Comparison of ENCODE assay signal across 22 cellular contexts in genomic region chr2:51065276-51065675, GRCh38. TPM values are rescaled to one million over a fixed set of nuclear protein-coding genes. Genes with fewer than 3 reads are reported as not detected.
DNase-seq lines count a peak whose midpoint lies in the region; TF ChIP-seq lines count a peak whose summit lies in the region.
"Had no signal": no experiment of that assay in that cellular context is flagged by ENCODE, and none has a peak within 500 bp of the region (broad histone marks: within the 10 kb centered on the region; RNA-seq: fewer than 3 reads in every experiment).

No MANE protein-coding gene starts in this region.

- H3K36me3 ChIP-seq in adipocyte (ENCODE audit: control insufficient read depth, insufficient read depth, low read length, severe bottlenecking) (no peaks in the 10 kb centered on the region), SK-N-SH (replicated peaks in 1 of 2; ENCODE audit: control insufficient read depth in 1 of 2, insufficient read depth in 2 of 2, low read length in 1 of 2) (no peaks in the 10 kb centered on the region)
- H3K36me3 ChIP-seq: Peyer's patch had no signal

- no peak overlapping the region for H3K4me2 ChIP-seq in SK-N-SH

- H3K9ac ChIP-seq in adipocyte (ENCODE audit: low read length) (no peak overlapping the region), SK-N-SH (no peak overlapping the region)

- no peaks in the 10 kb centered on the region for H3K4me1 ChIP-seq in adipocyte (ENCODE audit: control insufficient read depth, insufficient read depth, low read length)
- H3K4me1 ChIP-seq in SK-N-SH (ENCODE audit: control insufficient read depth in 1 of 2, insufficient read depth in 2 of 2, low read depth in 1 of 2, low read length in 1 of 2), result no peaks in the 10 kb centered on the region
- H3K4me1 ChIP-seq: Peyer's patch had no signal

- 31% methylated on average over 2 of the region's 2 CpGs for WGBS in SK-N-SH (ENCODE audit: low lambda C conversion rate)

- CTCF ChIA-PET in SK-N-SH (lab: Yijun Ruan, JAX), result no interaction called here

- no peaks in the 10 kb centered on the region for H3K9me2 ChIP-seq in SK-N-SH

- no peaks in the 10 kb centered on the region for H4K20me1 ChIP-seq in SK-N-SH (ENCODE audit: insufficient read depth)

- no peaks in the 10 kb centered on the region for H3K79me2 ChIP-seq in SK-N-SH (ENCODE audit: insufficient read depth)

- H3F3A ChIP-seq in SK-N-SH (replicated peaks; ENCODE audit: insufficient read depth), result no peaks in the 10 kb centered on the region

- no peak overlapping the region for H3K4me3 ChIP-seq in adipocyte (ENCODE audit: low read length)
- H3K4me3 ChIP-seq in SK-N-SH (ENCODE audit: low read depth in 2 of 2, low read length in 1 of 2), result no peak overlapping the region
- H3K4me3 ChIP-seq: Peyer's patch had no signal

- DNase-seq in NCI-H2196 (lab: John Stamatoyannopoulos, UW; ENCODE audit: unreplicated experiment) (peak; percentile 2), NCI-H2196 treated with DMSO at 0.1 percent for 48 hours (lab: John Stamatoyannopoulos, UW; ENCODE audit: unreplicated experiment) (no peak), adipocyte (ENCODE audit: low read depth) (peak; percentile 27), dedifferentiated amniotic fluid mesenchymal stem cell (ENCODE audit: extremely low spot score) (peak; percentile 17), SK-N-SH (no peak), NCI-H146 (lab: John Stamatoyannopoulos, UW) (no peak), NCI-H510A treated with DMSO at 0.1 percent for 48 hours (lab: John Stamatoyannopoulos, UW) (no peak), NCI-H2171 treated with DMSO at 0.1 percent for 48 hours (lab: John Stamatoyannopoulos, UW) (no peak)
- DNase-seq: 8988T, ACHN, DMS153, DND-41, Karpas-422, NCI-H1092 treated with DMSO at 0.1 percent for 48 hours, NCI-H1436, NCI-H1930, NCI-H446, NCI-H526, Peyer's patch, SHP77 treated with DMSO at 0.1 percent for 48 hours, SW 1271 had no signal

- POLR2A ChIA-PET in SK-N-SH (lab: Yijun Ruan, JAX), result no interaction called here

- H2AFZ ChIP-seq in SK-N-SH (ENCODE audit: low read depth), result no peak overlapping the region

- TF ChIP-seq CTCF in SK-N-SH (IDR thresholded peaks at IDR 0.05), result no peak

- peaks cover under 1% of the 10 kb centered on the region for H3K9me3 ChIP-seq in adipocyte (ENCODE audit: control insufficient read depth, low read length)
- H3K9me3 ChIP-seq in SK-N-SH, result no peaks in the 10 kb centered on the region
- H3K9me3 ChIP-seq: Peyer's patch had no signal

- no peak for TF ChIP-seq EP300 in SK-N-SH (IDR thresholded peaks at IDR 0.05; ENCODE audit: borderline replicate concordance in 1 of 2, low read depth in 1 of 2, low read length in 1 of 2)

- no peak overlapping the region for H3K27ac ChIP-seq in SK-N-SH (ENCODE audit: low read depth in 2 of 2, low read length in 1 of 2)
- H3K27ac ChIP-seq: Peyer's patch had no signal

- H3K27me3 ChIP-seq in adipocyte (replicated peaks; ENCODE audit: control insufficient read depth, insufficient read depth, low read length) (no peaks in the 10 kb centered on the region), SK-N-SH (ENCODE audit: insufficient read depth) (no peaks in the 10 kb centered on the region)
- H3K27me3 ChIP-seq: Peyer's patch had no signal

- no peak for TF ChIP-seq RAD21 in SK-N-SH (IDR thresholded peaks at IDR 0.05; ENCODE audit: low read length)

TF ChIP-seq in SK-N-SH, 30 proteins besides CTCF, POLR2A, EP300 and RAD21:
- TF ChIP-seq TCF12 (IDR thresholded peaks at IDR 0.05) (no peak), ZBTB33 (IDR thresholded peaks at IDR 0.05; ENCODE audit: borderline replicate concordance, low read depth) (no peak), MEF2A (IDR thresholded peaks at IDR 0.05; ENCODE audit: borderline replicate concordance, low read depth) (no peak), POLR2AphosphoS5 (IDR thresholded peaks at IDR 0.05; ENCODE audit: low read depth, low read length) (no peak), MAX (IDR thresholded peaks at IDR 0.05; ENCODE audit: low read depth) (no peak), FOXM1 (IDR thresholded peaks at IDR 0.05; ENCODE audit: low read depth) (no peak), SIN3A (IDR thresholded peaks at IDR 0.05; ENCODE audit: borderline replicate concordance, low read depth, low read length) (no peak), IRF3 (IDR thresholded peaks at IDR 0.05; ENCODE audit: low read depth, low read length) (no peak), SMC3 (IDR thresholded peaks at IDR 0.05; ENCODE audit: low read depth, low read length) (no peak), PBX3 (IDR thresholded peaks at IDR 0.05) (no peak), REST (IDR thresholded peaks at IDR 0.05; ENCODE audit: low read depth, low read length) (no peak), NRF1 (IDR thresholded peaks at IDR 0.05; ENCODE audit: low read depth, low read length) (no peak), NFIC (IDR thresholded peaks at IDR 0.05; ENCODE audit: borderline replicate concordance) (no peak), CHD2 (IDR thresholded peaks at IDR 0.05; ENCODE audit: low read length, partially characterized antibody) (no peak)

RNA-seq across cellular contexts. Expression of gene NRXN1, which starts 33.3 kb away (rescaled TPM):
- 0.05 and 0.76 TPM in 2 replicates for polyA plus RNA-seq in SK-N-SH (2012; rRNA removed)
- polyA plus RNA-seq in SK-N-SH (2012; cell fraction: cytosol; rRNA removed), result 0.13 and 0.17 TPM in 2 replicates
- polyA plus RNA-seq in SK-N-SH (2012; cell fraction: nucleus; rRNA removed), result 0.08 and 0.20 TPM in 2 replicates
- polyA plus RNA-seq: BJ had no signal

Comparison
In these comparisons a context has a peak if more than half of its experiments do, and no peak if none do; other contexts are left out.
1. DNase-seq: peak in NCI-H2196 (single experiment), adipocyte (single experiment) and dedifferentiated amniotic fluid mesenchymal stem cell (single experiment); none in NCI-H2196 treated with DMSO at 0.1 percent for 48 hours (single experiment), SK-N-SH (single experiment), NCI-H146 (single experiment), NCI-H510A treated with DMSO at 0.1 percent for 48 hours (single experiment) and NCI-H2171 treated with DMSO at 0.1 percent for 48 hours (single experiment).